1 cellular context compared by ENCODE assay signal in genomic region chr2:96841707-96842495, GRCh38.
A peak's percentile ranks its signal among the peaks of the same experiment; 100 is the strongest.
TF ChIP-seq lines count a peak whose summit lies in the region.

No MANE protein-coding gene starts in this region.

TF ChIP-seq in K562, 482 proteins besides CTCF, POLR2A, EP300 and RAD21:
- peak; percentile 66 for TF ChIP-seq POLR2G (IDR thresholded peaks at IDR 0.05; ENCODE audit: low read depth, low read length)
- no peak for TF ChIP-seq ZNF311 (CRISPR knock-in tag; IDR thresholded peaks at IDR 0.05)
- TF ChIP-seq ZBTB8A (IDR thresholded peaks at IDR 0.05; ENCODE audit: partially characterized antibody) = no peak
- TF ChIP-seq, protein P1, sequence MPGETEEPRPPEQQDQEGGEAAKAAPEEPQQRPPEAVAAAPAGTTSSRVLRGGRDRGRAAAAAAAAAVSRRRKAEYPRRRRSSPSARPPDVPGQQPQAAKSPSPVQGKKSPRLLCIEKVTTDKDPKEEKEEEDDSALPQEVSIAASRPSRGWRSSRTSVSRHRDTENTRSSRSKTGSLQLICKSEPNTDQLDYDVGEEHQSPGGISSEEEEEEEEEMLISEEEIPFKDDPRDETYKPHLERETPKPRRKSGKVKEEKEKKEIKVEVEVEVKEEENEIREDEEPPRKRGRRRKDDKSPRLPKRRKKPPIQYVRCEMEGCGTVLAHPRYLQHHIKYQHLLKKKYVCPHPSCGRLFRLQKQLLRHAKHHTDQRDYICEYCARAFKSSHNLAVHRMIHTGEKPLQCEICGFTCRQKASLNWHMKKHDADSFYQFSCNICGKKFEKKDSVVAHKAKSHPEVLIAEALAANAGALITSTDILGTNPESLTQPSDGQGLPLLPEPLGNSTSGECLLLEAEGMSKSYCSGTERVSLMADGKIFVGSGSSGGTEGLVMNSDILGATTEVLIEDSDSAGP (CRISPR knock-in tag; IDR thresholded peaks at IDR 0.05) = no peak
- no peak for TF ChIP-seq CHD4 (IDR thresholded peaks at IDR 0.05; ENCODE audit: insufficient read depth, insufficient replicate concordance, low read depth, low read length, poor library complexity, severe bottlenecking)
- TF ChIP-seq E2F3 (CRISPR knock-in tag; IDR thresholded peaks at IDR 0.05) = no peak
- TF ChIP-seq FOXA3 (CRISPR knock-in tag; conservative IDR thresholded peaks at IDR 0.05 in 1 of 2, IDR thresholded peaks at IDR 0.05 in 1 of 2) = no peak
- TF ChIP-seq, protein P2, sequence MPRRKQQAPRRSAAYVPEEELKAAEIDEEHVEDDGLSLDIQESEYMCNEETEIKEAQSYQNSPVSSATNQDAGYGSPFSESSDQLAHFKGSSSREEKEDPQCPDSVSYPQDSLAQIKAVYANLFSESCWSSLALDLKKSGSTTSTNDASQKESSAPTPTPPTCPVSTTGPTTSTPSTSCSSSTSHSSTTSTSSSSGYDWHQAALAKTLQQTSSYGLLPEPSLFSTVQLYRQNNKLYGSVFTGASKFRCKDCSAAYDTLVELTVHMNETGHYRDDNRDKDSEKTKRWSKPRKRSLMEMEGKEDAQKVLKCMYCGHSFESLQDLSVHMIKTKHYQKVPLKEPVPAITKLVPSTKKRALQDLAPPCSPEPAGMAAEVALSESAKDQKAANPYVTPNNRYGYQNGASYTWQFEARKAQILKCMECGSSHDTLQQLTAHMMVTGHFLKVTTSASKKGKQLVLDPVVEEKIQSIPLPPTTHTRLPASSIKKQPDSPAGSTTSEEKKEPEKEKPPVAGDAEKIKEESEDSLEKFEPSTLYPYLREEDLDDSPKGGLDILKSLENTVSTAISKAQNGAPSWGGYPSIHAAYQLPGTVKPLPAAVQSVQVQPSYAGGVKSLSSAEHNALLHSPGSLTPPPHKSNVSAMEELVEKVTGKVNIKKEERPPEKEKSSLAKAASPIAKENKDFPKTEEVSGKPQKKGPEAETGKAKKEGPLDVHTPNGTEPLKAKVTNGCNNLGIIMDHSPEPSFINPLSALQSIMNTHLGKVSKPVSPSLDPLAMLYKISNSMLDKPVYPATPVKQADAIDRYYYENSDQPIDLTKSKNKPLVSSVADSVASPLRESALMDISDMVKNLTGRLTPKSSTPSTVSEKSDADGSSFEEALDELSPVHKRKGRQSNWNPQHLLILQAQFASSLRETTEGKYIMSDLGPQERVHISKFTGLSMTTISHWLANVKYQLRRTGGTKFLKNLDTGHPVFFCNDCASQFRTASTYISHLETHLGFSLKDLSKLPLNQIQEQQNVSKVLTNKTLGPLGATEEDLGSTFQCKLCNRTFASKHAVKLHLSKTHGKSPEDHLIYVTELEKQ (CRISPR knock-in tag; IDR thresholded peaks at IDR 0.05) = no peak
- no peak for TF ChIP-seq ZNF3 (CRISPR knock-in tag; IDR thresholded peaks at IDR 0.05)
- TF ChIP-seq ZNF384 (IDR thresholded peaks at IDR 0.05; ENCODE audit: low read depth, low read length) = no peak
- no peak for TF ChIP-seq DPF2 (IDR thresholded peaks at IDR 0.05)
- TF ChIP-seq, protein P3, sequence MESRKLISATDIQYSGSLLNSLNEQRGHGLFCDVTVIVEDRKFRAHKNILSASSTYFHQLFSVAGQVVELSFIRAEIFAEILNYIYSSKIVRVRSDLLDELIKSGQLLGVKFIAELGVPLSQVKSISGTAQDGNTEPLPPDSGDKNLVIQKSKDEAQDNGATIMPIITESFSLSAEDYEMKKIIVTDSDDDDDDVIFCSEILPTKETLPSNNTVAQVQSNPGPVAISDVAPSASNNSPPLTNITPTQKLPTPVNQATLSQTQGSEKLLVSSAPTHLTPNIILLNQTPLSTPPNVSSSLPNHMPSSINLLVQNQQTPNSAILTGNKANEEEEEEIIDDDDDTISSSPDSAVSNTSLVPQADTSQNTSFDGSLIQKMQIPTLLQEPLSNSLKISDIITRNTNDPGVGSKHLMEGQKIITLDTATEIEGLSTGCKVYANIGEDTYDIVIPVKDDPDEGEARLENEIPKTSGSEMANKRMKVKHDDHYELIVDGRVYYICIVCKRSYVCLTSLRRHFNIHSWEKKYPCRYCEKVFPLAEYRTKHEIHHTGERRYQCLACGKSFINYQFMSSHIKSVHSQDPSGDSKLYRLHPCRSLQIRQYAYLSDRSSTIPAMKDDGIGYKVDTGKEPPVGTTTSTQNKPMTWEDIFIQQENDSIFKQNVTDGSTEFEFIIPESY (CRISPR knock-in tag; IDR thresholded peaks at IDR 0.05) = peak; percentile 61
- no peak for TF ChIP-seq FUS (optimal IDR thresholded peaks at IDR 0.05; ENCODE audit: low read depth, low read length)
- no peak for TF ChIP-seq POU5F1 (IDR thresholded peaks at IDR 0.05; ENCODE audit: borderline replicate concordance, low read depth, low read length, partially characterized antibody)
TF ChIP-seq in K562: peak in this region for 2.
